In genomic region chr2:140529706-140530105, GRCh38 we compare ENCODE assay signal across 20 cellular contexts.
"Had no signal": no experiment of that assay in that cellular context is flagged by ENCODE, and none has a peak within 500 bp of the region (broad histone marks: within the 10 kb centered on the region; RNA-seq: fewer than 3 reads in every experiment).

No MANE protein-coding gene starts in this region.

- FAIRE-seq: frontal cortex had no signal

- H3K27ac Mint-ChIP-seq: activated T-helper 2 cell treated with anti-CD3 and anti-CD28 coated beads, Interferon-gamma antibody, Interleukin-2, Interleukin-4, amounts not matched to agents 10 μg/mL and 5 μg/mL and 100 μg/mL, durations not matched to agents 14 hours and 24 hours and 36 hours; immature natural killer cell; stimulated activated effector memory CD8-positive, alpha-beta T cell treated with anti-CD3 and anti-CD28 coated beads, Interleukin-12 subunit alpha, Interleukin-12 subunit beta, amount 100 ng/mL, for 72 hours; T-helper 2 cell treated with Interferon-gamma antibody and Interleukin-4, amounts not matched to agents 5 μg/mL and 100 μg/mL, for 36 hours had no signal

- ATAC-seq: body of pancreas; heart left ventricle; lower lobe of right lung; stimulated activated effector memory CD8-positive, alpha-beta T cell treated with anti-CD3 and anti-CD28 coated beads, Interleukin-12 subunit alpha, Interleukin-12 subunit beta, amount 100 ng/mL, for 72 hours had no signal

- H3K4me3 Mint-ChIP-seq: immature natural killer cell; neural crest cell; stimulated activated effector memory CD8-positive, alpha-beta T cell treated with anti-CD3 and anti-CD28 coated beads, Interleukin-12 subunit alpha, Interleukin-12 subunit beta, amount 100 ng/mL, for 72 hours; T-helper 2 cell treated with Interferon-gamma antibody and Interleukin-4, amounts not matched to agents 5 μg/mL and 100 μg/mL, for 36 hours had no signal

- DNase-seq: activated CD4-positive, alpha-beta T cell treated with anti-CD3 and anti-CD28 coated beads, Interleukin-2, amount 50 U/mL, for 4 hours; activated CD4-positive, CD25-positive, alpha-beta regulatory T cell treated with anti-CD3 and anti-CD28 coated beads, Interleukin-2, amount 50 U/mL, for 72 hours; activated naive CD4-positive, alpha-beta T cell treated with anti-CD3 and anti-CD28 coated beads, Interleukin-2, amount 50 U/mL, for 16 hours; amniotic stem cell; body of pancreas; caudate nucleus; effector CD4-positive, alpha-beta T cell; heart left ventricle; immature natural killer cell; lower lobe of right lung; midbrain; sigmoid colon; SW 1271 had no signal

- H3K9me3 ChIP-seq: body of pancreas, esophagus muscularis mucosa, heart left ventricle, lower lobe of right lung, sigmoid colon had no signal

- H3K9me3 Mint-ChIP-seq: neural crest cell had no signal

- H3K4me3 ChIP-seq: body of pancreas, coronary artery, esophagus muscularis mucosa, heart left ventricle, lower lobe of right lung, sigmoid colon had no signal

- H3K4me1 Mint-ChIP-seq: immature natural killer cell; neural crest cell; stimulated activated effector memory CD8-positive, alpha-beta T cell treated with anti-CD3 and anti-CD28 coated beads, Interleukin-12 subunit alpha, Interleukin-12 subunit beta, amount 100 ng/mL, for 72 hours had no signal

- H3K27me3 ChIP-seq: body of pancreas, esophagus muscularis mucosa, heart left ventricle, sigmoid colon had no signal

- H3K4me1 ChIP-seq: body of pancreas, esophagus muscularis mucosa, heart left ventricle, lower lobe of right lung, sigmoid colon had no signal

- H3K36me3 ChIP-seq: esophagus muscularis mucosa, heart left ventricle, lower lobe of right lung, sigmoid colon had no signal

- H3K36me3 Mint-ChIP-seq: immature natural killer cell; stimulated activated effector memory CD8-positive, alpha-beta T cell treated with anti-CD3 and anti-CD28 coated beads, Interleukin-12 subunit alpha, Interleukin-12 subunit beta, amount 100 ng/mL, for 72 hours had no signal

- H3K27ac ChIP-seq: body of pancreas, coronary artery, esophagus muscularis mucosa, heart left ventricle, lower lobe of right lung, sigmoid colon had no signal
